15 cellular contexts compared by ENCODE assay signal in genomic region chr4:39308576-39308975, GRCh38. TPM values are rescaled to one million over a fixed set of nuclear protein-coding genes. Genes with fewer than 3 reads are reported as not detected.
A peak's percentile ranks its signal among the peaks of the same experiment; 100 is the strongest.
DNase-seq lines count a peak whose midpoint lies in the region; ATAC-seq, FAIRE-seq and TF ChIP-seq lines count a peak whose summit lies in the region.
"Had no signal": no experiment of that assay in that cellular context is flagged by ENCODE, and none has a peak within 500 bp of the region (broad histone marks: within the 10 kb centered on the region; RNA-seq: fewer than 3 reads in every experiment).

No MANE protein-coding gene starts in this region.

- H3K9me3 Mint-ChIP-seq in progenitor cell of endocrine pancreas (ENCODE audit: low read depth) (no peaks in the 10 kb centered on the region), Calu3 (ENCODE audit: low read depth, unreplicated experiment) (no peaks in the 10 kb centered on the region)
- H3K9me3 Mint-ChIP-seq: activated B cell treated with CpG ODN at 0.5 μM for 24 hours; H9; stimulated activated naive CD8-positive, alpha-beta T cell treated with anti-CD3 and anti-CD28 coated beads, Interleukin-15, amount 100 ng/mL, for 72 hours had no signal

- CTCF ChIA-PET in Calu3 (lab: Charles Lee) = no interaction called here

- intact Hi-C loops in Calu3 (cut with micrococcal nuclease; ENCODE audit: unreplicated experiment) (no loop called here), left colon (cut with DNase I, micrococcal nuclease) (no loop called here)

- no peak for TF ChIP-seq CTCF in progenitor cell of endocrine pancreas (IDR thresholded peaks at IDR 0.05; ENCODE audit: unreplicated experiment)
- no peak for TF ChIP-seq CTCF in Calu3 (IDR thresholded peaks at IDR 0.05; ENCODE audit: unreplicated experiment)
- TF ChIP-seq CTCF in D721Med (IDR thresholded peaks at IDR 0.05; ENCODE audit: insufficient read depth, missing control alignments) = no peak

- peak; percentile 4 for DNase-seq in NCI-H1105 (lab: John Stamatoyannopoulos, UW)
- peak; percentile 46 for DNase-seq in NCI-H2196 (lab: John Stamatoyannopoulos, UW; ENCODE audit: unreplicated experiment)
- DNase-seq in dermis blood vessel endothelial cell = peak; percentile 86
- no peak for DNase-seq in progenitor cell of endocrine pancreas (ENCODE audit: low spot score, unreplicated experiment)
- no peak for DNase-seq in Calu3
- no peak for DNase-seq in D721Med (ENCODE audit: insufficient read length, low spot score)
- no peak for DNase-seq in left colon
- DNase-seq: activated B cell treated with CpG ODN at 0.5 μM for 24 hours; activated naive CD4-positive, alpha-beta T cell; H9; islet precursor cell; NCI-H526 treated with DMSO at 0.1 percent for 48 hours; stimulated activated naive CD8-positive, alpha-beta T cell treated with anti-CD3 and anti-CD28 coated beads, Interleukin-15, amount 100 ng/mL, for 72 hours; T-helper 1 cell had no signal

- no peak for FAIRE-seq in D721Med (lab: Jason Lieb, UNC)
- FAIRE-seq: HepG2 had no signal

- H3K4me3 Mint-ChIP-seq in progenitor cell of endocrine pancreas (ENCODE audit: low read depth) (no peak overlapping the region), Calu3 (ENCODE audit: low read depth, unreplicated experiment) (no peak overlapping the region)
- H3K4me3 Mint-ChIP-seq: activated B cell treated with CpG ODN at 0.5 μM for 24 hours; H9; stimulated activated naive CD8-positive, alpha-beta T cell treated with anti-CD3 and anti-CD28 coated beads, Interleukin-15, amount 100 ng/mL, for 72 hours had no signal

- BruUV-seq in Calu3 (replicated peaks; lab: Mats Ljungman, UMichigan) = no TSS peak

- H3K36me3 Mint-ChIP-seq in progenitor cell of endocrine pancreas (ENCODE audit: insufficient read depth) = peaks cover 14% of the 10 kb centered on the region
- no peaks in the 10 kb centered on the region for H3K36me3 Mint-ChIP-seq in Calu3 (ENCODE audit: insufficient read depth, unreplicated experiment)

- H3K27me3 Mint-ChIP-seq in progenitor cell of endocrine pancreas (no peaks in the 10 kb centered on the region), Calu3 (ENCODE audit: unreplicated experiment) (no peaks in the 10 kb centered on the region)
- H3K27me3 Mint-ChIP-seq: activated B cell treated with CpG ODN at 0.5 μM for 24 hours; stimulated activated naive CD8-positive, alpha-beta T cell treated with anti-CD3 and anti-CD28 coated beads, Interleukin-15, amount 100 ng/mL, for 72 hours had no signal

- H3K27ac Mint-ChIP-seq in progenitor cell of endocrine pancreas (peak overlapping the region; percentile 39), Calu3 (ENCODE audit: unreplicated experiment) (no peak overlapping the region)
- H3K27ac Mint-ChIP-seq: activated B cell treated with CpG ODN at 0.5 μM for 24 hours, H9 had no signal

- H3K4me1 Mint-ChIP-seq in progenitor cell of endocrine pancreas (ENCODE audit: low read depth) (no peaks in the 10 kb centered on the region), Calu3 (ENCODE audit: low read depth, unreplicated experiment) (no peaks in the 10 kb centered on the region)
- H3K4me1 Mint-ChIP-seq: activated B cell treated with CpG ODN at 0.5 μM for 24 hours; H9; stimulated activated naive CD8-positive, alpha-beta T cell treated with anti-CD3 and anti-CD28 coated beads, Interleukin-15, amount 100 ng/mL, for 72 hours had no signal

- no peak for ATAC-seq in left colon
- ATAC-seq: HepG2; stimulated activated naive CD8-positive, alpha-beta T cell treated with anti-CD3 and anti-CD28 coated beads, Interleukin-15, amount 100 ng/mL, for 72 hours had no signal

RNA-seq across cellular contexts. Expression of gene RFC1, which starts 57.6 kb away (rescaled TPM):
- total RNA-seq in dermis blood vessel endothelial cell = 46.3 and 71.7 TPM in 2 replicates
- total RNA-seq in progenitor cell of endocrine pancreas = 46.8 and 58.6 TPM in 2 replicates
- total RNA-seq in Calu3 (2022) = 33.3 and 37.0 TPM in 2 replicates
- 10 to 100 TPM; 24.0 to 25.2 TPM for total RNA-seq in left colon

Comparison
In these comparisons a context has a peak if more than half of its experiments do, and no peak if none do; other contexts are left out.
1. DNase-seq: peak in NCI-H1105 (single experiment), NCI-H2196 (single experiment) and dermis blood vessel endothelial cell (single experiment); none in progenitor cell of endocrine pancreas (single experiment), Calu3 (single experiment), D721Med (single experiment) and left colon (0 of 2).